9 cellular contexts compared by ENCODE assay signal in genomic region chrX:110317079-110317819, GRCh38. TPM values are rescaled to one million over a fixed set of nuclear protein-coding genes. Genes with fewer than 3 reads are reported as not detected.
DNase-seq lines count a peak whose midpoint lies in the region; ATAC-seq and TF ChIP-seq lines count a peak whose summit lies in the region.
"Had no signal": no experiment of that assay in that cellular context is flagged by ENCODE, and none has a peak within 500 bp of the region (broad histone marks: within the 10 kb centered on the region; RNA-seq: fewer than 3 reads in every experiment).

No MANE protein-coding gene starts in this region.

- H3K36me3 Mint-ChIP-seq in activated CD8-positive, alpha-beta memory T cell treated with anti-CD3 and anti-CD28 coated beads, Interleukin-2, amount 10 ng/mL, durations not matched to agents 7 days and 5 days = no peaks in the 10 kb centered on the region
- H3K36me3 Mint-ChIP-seq in naive B cell = no peaks in the 10 kb centered on the region

- no peaks in the 10 kb centered on the region for H3K9me3 Mint-ChIP-seq in activated CD8-positive, alpha-beta memory T cell treated with anti-CD3 and anti-CD28 coated beads, Interleukin-2, amount 10 ng/mL, durations not matched to agents 7 days and 5 days (ENCODE audit: low read depth)
- peaks cover 0 to 3% (median 0%) of the 10 kb centered on the region in 7 donors for H3K9me3 Mint-ChIP-seq in naive B cell

- peaks cover 28% of the 10 kb centered on the region for H3K4me1 Mint-ChIP-seq in activated CD8-positive, alpha-beta memory T cell treated with anti-CD3 and anti-CD28 coated beads, Interleukin-2, amount 10 ng/mL, durations not matched to agents 7 days and 5 days
- peaks cover 0 to 23% (median 5%) of the 10 kb centered on the region in 3 donors for H3K4me1 Mint-ChIP-seq in naive B cell

- H3K27ac Mint-ChIP-seq in activated CD8-positive, alpha-beta memory T cell treated with anti-CD3 and anti-CD28 coated beads, Interleukin-2, amount 10 ng/mL, durations not matched to agents 7 days and 5 days = peak overlapping the region; percentile 88
- H3K27ac Mint-ChIP-seq in naive B cell = peak overlapping the region; percentile 54 to 94 (median 90)

- H3K27me3 Mint-ChIP-seq in activated CD8-positive, alpha-beta memory T cell treated with anti-CD3 and anti-CD28 coated beads, Interleukin-2, amount 10 ng/mL, durations not matched to agents 7 days and 5 days = no peaks in the 10 kb centered on the region
- H3K27me3 Mint-ChIP-seq in naive B cell = no peaks in the 10 kb centered on the region

- ATAC-seq in GM21526 (IDR thresholded peaks at IDR 0.05; ENCODE audit: low FRiP score, unreplicated experiment) (peak; percentile 19), naive B cell (ENCODE audit: low read depth in 2 of 2) (peak; percentile 11 to 14)
- ATAC-seq in activated CD8-positive, alpha-beta memory T cell treated with anti-CD3 and anti-CD28 coated beads, Interleukin-2, amount 10 ng/mL, durations not matched to agents 7 days and 5 days = peak; percentile 35

- peak overlapping the region; percentile 77 for H3K4me3 ChIP-seq in epithelial cell of proximal tubule (ENCODE audit: low read depth, low read length)

- TF ChIP-seq CTCF in epithelial cell of proximal tubule (conservative IDR thresholded peaks at IDR 0.05; ENCODE audit: low read depth, low read length) = no peak

- peak overlapping the region; percentile 84 for H3K4me3 Mint-ChIP-seq in activated CD8-positive, alpha-beta memory T cell treated with anti-CD3 and anti-CD28 coated beads, Interleukin-2, amount 10 ng/mL, durations not matched to agents 7 days and 5 days
- H3K4me3 Mint-ChIP-seq in naive B cell = peak overlapping the region; percentile 83 to 97 (median 93)

- CTCF ChIA-PET in activated CD8-positive, alpha-beta memory T cell treated with anti-CD3 and anti-CD28 coated beads, Interleukin-2, amount 10 ng/mL, durations not matched to agents 7 days and 5 days (lab: Charles Lee) = interaction anchor here (0.6 to 1.6 kb wide), 6 partner anchors 23 to 157 kb away, joined by 3 to 4 read pairs (median 3); no protein-coding TSS in a partner anchor

- peak; percentile 14 for DNase-seq in DMS114 treated with DMSO at 0.1 percent for 48 hours (lab: John Stamatoyannopoulos, UW; ENCODE audit: unreplicated experiment)
- peak; percentile 38 for DNase-seq in KBM-7
- peak; percentile 56 for DNase-seq in activated CD8-positive, alpha-beta memory T cell treated with anti-CD3 and anti-CD28 coated beads, Interleukin-2, amount 10 ng/mL, durations not matched to agents 7 days and 5 days
- DNase-seq in epithelial cell of proximal tubule (ENCODE audit: low read depth) = no peak
- no peak for DNase-seq in naive B cell
- peak; percentile 17 for DNase-seq in superior temporal gyrus (ENCODE audit: extremely low spot score)
- DNase-seq in NCI-H2029 (lab: John Stamatoyannopoulos, UW) = no peak

- in situ Hi-C loops in KBM-7 (cut with MboI; ENCODE audit: low pct_unique_long_range_greater_than_20kb, low sequenced_read_pairs) = no loop called here

RNA-seq across cellular contexts. Expression of gene AMMECR1, which starts 0.6 kb away (rescaled TPM):
- 10 to 100 TPM in 1 of 2 experiments, 1 to 10 TPM in 1; 8.8 to 10.1 TPM for total RNA-seq in activated CD8-positive, alpha-beta memory T cell treated with anti-CD3 and anti-CD28 coated beads, Interleukin-2, amount 10 ng/mL, durations not matched to agents 7 days and 5 days
- 16.7 and 23.7 TPM in 2 replicates for total RNA-seq in epithelial cell of proximal tubule
- polyA plus RNA-seq in naive B cell (ENCODE audit: low read depth in 6 of 6) = 10 to 100 TPM in 1 of 6 donors, 1 to 10 TPM in 5; 4.4 to 11.4 (median 8.2) TPM

RNA-seq across cellular contexts. Expression of gene RTL9, which starts 41.4 kb away (rescaled TPM):
- not detected for total RNA-seq in activated CD8-positive, alpha-beta memory T cell treated with anti-CD3 and anti-CD28 coated beads, Interleukin-2, amount 10 ng/mL, durations not matched to agents 7 days and 5 days
- not detected in 2 replicates for total RNA-seq in epithelial cell of proximal tubule
- not detected for polyA plus RNA-seq in naive B cell (ENCODE audit: low read depth in 6 of 6)
- total RNA-seq: activated CD8-positive, alpha-beta memory T cell treated with anti-CD3 and anti-CD28 coated beads for 36 hours had no signal

Comparison
In these comparisons a context has a peak if more than half of its experiments do, and no peak if none do; other contexts are left out.
1. DNase-seq: peak in DMS114 treated with DMSO at 0.1 percent for 48 hours (single experiment), KBM-7 (single experiment), activated CD8-positive, alpha-beta memory T cell treated with anti-CD3 and anti-CD28 coated beads, Interleukin-2, amount 10 ng/mL, durations not matched to agents 7 days and 5 days (single experiment) and superior temporal gyrus (single experiment); none in epithelial cell of proximal tubule (single experiment), naive B cell (single experiment) and NCI-H2029 (single experiment).
2. Peak in every context shown above with its lines, with median percentiles within 50 percentile points of each other: ATAC-seq.